In the genomic region with DNA sequence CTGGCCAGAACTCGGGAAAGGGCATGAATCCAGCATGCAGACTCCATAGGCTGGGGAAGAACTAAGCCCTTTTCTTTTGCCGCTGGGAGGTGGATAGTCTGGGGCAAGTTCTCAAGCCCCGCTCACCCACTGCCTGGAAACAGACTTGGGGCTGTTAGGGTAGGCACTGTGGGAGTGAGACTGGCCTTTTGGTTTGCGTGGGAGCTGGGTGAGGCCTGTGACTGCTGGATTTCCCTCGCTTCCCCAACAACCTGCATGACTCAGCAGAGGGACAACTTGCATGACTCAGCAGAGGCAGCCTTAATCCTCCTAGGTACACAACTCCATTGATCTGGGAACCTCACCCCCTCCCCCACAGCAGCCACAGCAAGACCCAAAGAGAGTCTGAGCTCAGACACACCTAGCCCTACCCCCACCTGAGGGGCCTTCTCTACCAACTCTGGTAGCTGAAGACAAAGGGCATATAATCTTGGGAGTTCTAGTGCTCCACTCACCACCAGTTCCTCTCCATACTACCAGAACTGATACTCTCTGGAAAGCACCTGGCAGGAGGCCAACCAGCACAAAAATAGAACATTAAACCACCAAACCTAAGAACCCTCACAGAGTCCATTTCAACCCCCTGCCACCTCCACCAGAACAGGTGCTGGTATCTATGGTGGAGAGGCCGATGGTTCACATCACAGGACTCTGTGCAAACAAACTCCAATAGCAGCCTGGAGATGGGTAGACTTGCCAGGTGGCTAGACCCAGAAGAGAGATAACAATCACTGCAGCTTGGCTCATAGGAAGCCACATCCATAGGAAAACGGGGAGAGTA, we compare ENCODE assay signal across 9 cellular contexts.
A peak's percentile ranks its signal among the peaks of the same experiment; 100 is the strongest.
DNase-seq lines count a peak whose midpoint lies in the region; ATAC-seq and TF ChIP-seq lines count a peak whose summit lies in the region.
"Had no signal": no experiment of that assay in that cellular context is flagged by ENCODE, and none has a peak within 500 bp of the region (broad histone marks: within the 10 kb centered on the region; RNA-seq: fewer than 3 reads in every experiment).

No MANE protein-coding gene starts in this region.

- H3K27me3 Mint-ChIP-seq in activated T-cell treated with anti-CD3 and anti-CD28 coated beads, Interleukin-2, amount 50 U/mL, for 24 hours = no peaks in the 10 kb centered on the region

- H3K9me3 Mint-ChIP-seq in activated T-cell treated with anti-CD3 and anti-CD28 coated beads, Interleukin-2, amount 50 U/mL, for 24 hours = no peaks in the 10 kb centered on the region

- no peaks in the 10 kb centered on the region for H3K36me3 Mint-ChIP-seq in activated T-cell treated with anti-CD3 and anti-CD28 coated beads, Interleukin-2, amount 50 U/mL, for 24 hours (ENCODE audit: low read depth)

- no peak for TF ChIP-seq CTCF in sigmoid colon (IDR thresholded peaks at IDR 0.05)
- no peak for TF ChIP-seq CTCF in right atrium auricular region (IDR thresholded peaks at IDR 0.05)

- H3K27ac ChIP-seq in sigmoid colon (no peak overlapping the region), right atrium auricular region (no peak overlapping the region)

- H3K4me3 Mint-ChIP-seq in activated T-cell treated with anti-CD3 and anti-CD28 coated beads, Interleukin-2, amount 50 U/mL, for 24 hours = no peak overlapping the region

- ATAC-seq in GM18861 (IDR thresholded peaks at IDR 0.05; ENCODE audit: unreplicated experiment) = peak; percentile 51
- peak; percentile 79 for ATAC-seq in HG02798 (IDR thresholded peaks at IDR 0.05; ENCODE audit: poor library complexity, unreplicated experiment)

- H3K4me3 ChIP-seq in sigmoid colon (no peak overlapping the region), right atrium auricular region (no peak overlapping the region)
- H3K4me3 ChIP-seq: lung had no signal

- H3K4me1 ChIP-seq in sigmoid colon (no peaks in the 10 kb centered on the region), right atrium auricular region (no peaks in the 10 kb centered on the region)

- peak; percentile 74 for DNase-seq in NCI-H2107 (lab: John Stamatoyannopoulos, UW)
- peak; percentile 20 to 82 for DNase-seq in dermis microvascular lymphatic vessel endothelial cell (ENCODE audit: low read depth in 2 of 2)
- no peak for DNase-seq in sigmoid colon
- no peak for DNase-seq in HuH-7.5 (ENCODE audit: low spot score)
- no peak for DNase-seq in right atrium auricular region (ENCODE audit: low spot score)
- DNase-seq in activated T-cell treated with anti-CD3 and anti-CD28 coated beads, Interleukin-2, amount 50 U/mL, for 24 hours = no peak

- H3K4me1 Mint-ChIP-seq in activated T-cell treated with anti-CD3 and anti-CD28 coated beads, Interleukin-2, amount 50 U/mL, for 24 hours (ENCODE audit: low read depth) = peaks cover 6% of the 10 kb centered on the region

- H3K27ac Mint-ChIP-seq in activated T-cell treated with anti-CD3 and anti-CD28 coated beads, Interleukin-2, amount 50 U/mL, for 24 hours = no peak overlapping the region

- H3K9me3 ChIP-seq in sigmoid colon = no peaks in the 10 kb centered on the region
- H3K9me3 ChIP-seq in right atrium auricular region = no peaks in the 10 kb centered on the region

- no peak for TF ChIP-seq POLR2A in sigmoid colon (IDR thresholded peaks at IDR 0.05)

- TF ChIP-seq EP300 in sigmoid colon (IDR thresholded peaks at IDR 0.05) = no peak

- no peaks in the 10 kb centered on the region for H3K27me3 ChIP-seq in sigmoid colon
- no peaks in the 10 kb centered on the region for H3K27me3 ChIP-seq in right atrium auricular region

- H3K36me3 ChIP-seq in sigmoid colon = no peaks in the 10 kb centered on the region
- H3K36me3 ChIP-seq in right atrium auricular region = no peaks in the 10 kb centered on the region

- intact Hi-C loops in sigmoid colon (cut with DNase I) = no loop called here

- 77 to 78% methylated on average over 7 of the region's 7 CpGs for WGBS in sigmoid colon, 2 donors

Comparison
In these comparisons a context has a peak if more than half of its experiments do, and no peak if none do; other contexts are left out.
1. DNase-seq: peak in NCI-H2107 (single experiment) and dermis microvascular lymphatic vessel endothelial cell (2 of 2); none in sigmoid colon (single experiment), HuH-7.5 (single experiment), right atrium auricular region (single experiment) and activated T-cell treated with anti-CD3 and anti-CD28 coated beads, Interleukin-2, amount 50 U/mL, for 24 hours (single experiment).